8 cellular contexts compared by ENCODE assay signal in the genomic region with DNA sequence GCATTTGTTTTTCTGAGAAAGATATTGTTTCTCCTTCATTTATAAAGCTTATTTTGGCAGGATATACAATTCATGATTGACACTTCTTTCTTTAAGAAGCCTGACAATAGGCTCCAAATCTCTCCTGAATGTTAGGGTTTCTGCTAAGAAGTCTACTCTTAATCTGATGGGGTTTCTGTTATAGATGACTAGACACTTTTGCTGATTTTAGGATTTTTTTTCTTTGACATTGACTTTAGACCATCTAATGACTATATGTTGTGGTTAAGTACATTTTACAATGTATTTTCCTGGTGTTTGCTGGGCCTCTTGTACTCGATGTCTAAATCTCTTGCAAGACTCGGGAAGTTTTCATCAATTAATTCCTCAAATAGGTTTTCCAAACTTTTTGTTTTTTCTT.
"Had no signal": no experiment of that assay in that cellular context is flagged by ENCODE, and none has a peak within 500 bp of the region (broad histone marks: within the 10 kb centered on the region; RNA-seq: fewer than 3 reads in every experiment).

No MANE protein-coding gene starts in this region.

- FAIRE-seq: G401.6, GM12878, GM12891, GM12892, GM18507, GM19239 had no signal

- H3K4me3 ChIP-seq: GM12878 had no signal

- ATAC-seq: GM12878 had no signal

- DNase-seq: GDM1, GF-D8 had no signal
